Comparison of ENCODE assay signal across 2 cellular contexts in genomic region chr11:95108159-95108611, GRCh38.
TF ChIP-seq lines count a peak whose summit lies in the region.

No MANE protein-coding gene starts in this region.

TF ChIP-seq in GM23338, 12 proteins besides CTCF, POLR2A, EP300 and RAD21:
- TF ChIP-seq EZH2 (IDR thresholded peaks at IDR 0.05; ENCODE audit: low read depth, unreplicated experiment) (no peak), ZNF462 (CRISPR knock-in tag; IDR thresholded peaks at IDR 0.05) (no peak)

TF ChIP-seq in GM12878, 131 proteins besides CTCF, POLR2A, EP300 and RAD21:
- TF ChIP-seq CBX5 (IDR thresholded peaks at IDR 0.05; ENCODE audit: low read depth) (no peak), IRF5 (IDR thresholded peaks at IDR 0.05; ENCODE audit: borderline replicate concordance) (no peak), KDM1A (IDR thresholded peaks at IDR 0.05; ENCODE audit: borderline replicate concordance) (no peak), STAT3 (IDR thresholded peaks at IDR 0.05; ENCODE audit: low read depth, low read length) (no peak), ZNF207 (IDR thresholded peaks at IDR 0.05; ENCODE audit: borderline replicate concordance) (no peak), MEF2A (IDR thresholded peaks at IDR 0.05; ENCODE audit: insufficient read depth, low read depth, low read length) (no peak), E2F8 (IDR thresholded peaks at IDR 0.05; ENCODE audit: low read depth, partially characterized antibody) (no peak), HDGF (IDR thresholded peaks at IDR 0.05) (no peak), POLR2AphosphoS2 (IDR thresholded peaks at IDR 0.05; ENCODE audit: low read depth, low read length) (no peak), CEBPZ (IDR thresholded peaks at IDR 0.05; ENCODE audit: low read depth, low read length) (no peak), ZBED1 (IDR thresholded peaks at IDR 0.05; ENCODE audit: borderline replicate concordance) (no peak), ZNF384 (IDR thresholded peaks at IDR 0.05; ENCODE audit: borderline replicate concordance, low read depth, low read length) (no peak), GATAD2B (conservative IDR thresholded peaks at IDR 0.05; ENCODE audit: low read depth) (no peak), NFYA (IDR thresholded peaks at IDR 0.05; ENCODE audit: borderline replicate concordance, low read depth, low read length) (no peak), ZBTB11 (CRISPR knock-in tag; IDR thresholded peaks at IDR 0.05) (no peak)
TF ChIP-seq in GM12878: peak in this region for 0.
